Comparison of ENCODE assay signal across 8 cellular contexts in genomic region chr3:51501833-51502561, GRCh38. TPM values are rescaled to one million over a fixed set of nuclear protein-coding genes. Genes with fewer than 3 reads are reported as not detected.
A peak's percentile ranks its signal among the peaks of the same experiment; 100 is the strongest.
DNase-seq lines count a peak whose midpoint lies in the region; ATAC-seq and TF ChIP-seq lines count a peak whose summit lies in the region.

No MANE protein-coding gene starts in this region.

- no peak for ATAC-seq in gastroesophageal sphincter
- no peak for ATAC-seq in thoracic aorta (ENCODE audit: insufficient number of reproducible peaks, low FRiP score, low read depth)
- ATAC-seq in HG02981 (IDR thresholded peaks at IDR 0.05; ENCODE audit: unreplicated experiment) = no peak

- peak overlapping the region; percentile 64 for H2AFZ ChIP-seq in osteoblast (ENCODE audit: low read length)

- H3K36me3 ChIP-seq in gastroesophageal sphincter (no peaks in the 10 kb centered on the region), osteoblast (ENCODE audit: insufficient read depth, low read length) (no peaks in the 10 kb centered on the region), thoracic aorta (no peaks in the 10 kb centered on the region)

- H3K4me1 ChIP-seq in gastroesophageal sphincter (peaks cover 0 to 25% (median 0%) of the 10 kb centered on the region in 3 donors), osteoblast (ENCODE audit: insufficient read depth, low read length) (peaks cover 8% of the 10 kb centered on the region), thoracic aorta (ENCODE audit: control insufficient read depth in 1 of 2, low read depth in 2 of 2) (peaks cover 3 to 6% of the 10 kb centered on the region in 2 donors)

- WGBS in gastroesophageal sphincter (ENCODE audit: low coverage in 1 of 2), 2 donors = 0 to 11% methylated on average over 1 to 5 of the region's 6 CpGs

- no peak for TF ChIP-seq EP300 in gastroesophageal sphincter (IDR thresholded peaks at IDR 0.05)

- peak; percentile 98 for TF ChIP-seq CTCF in GM10266 (IDR thresholded peaks at IDR 0.05; ENCODE audit: control insufficient read depth, insufficient read depth, low read depth, missing control alignments)
- peak in 3 of 4 experiments; percentile 93 to 96 (median 94) for TF ChIP-seq CTCF in gastroesophageal sphincter (IDR thresholded peaks at IDR 0.05)
- peak; percentile 87 for TF ChIP-seq CTCF in osteoblast (IDR thresholded peaks at IDR 0.05; ENCODE audit: extremely low read depth, low read depth, low read length)
- peak; percentile 94 for TF ChIP-seq CTCF in thoracic aorta (IDR thresholded peaks at IDR 0.05)

- no peak for TF ChIP-seq POLR2A in gastroesophageal sphincter (IDR thresholded peaks at IDR 0.05)

- DNase-seq in GM10266 (ENCODE audit: extremely low spot score) (peak; percentile 59), SHP77 treated with DMSO at 0.1 percent for 48 hours (lab: John Stamatoyannopoulos, UW) (peak; percentile 9), activated gamma-delta T cell treated with Interleukin-2 at 50 U/mL for 16 hours (peak; percentile 78), osteoblast (ENCODE audit: insufficient read length, low spot score, missing footprints) (peak; percentile 86), thoracic aorta (ENCODE audit: low spot score) (peak; percentile 36)
- DNase-seq in Jurkat, Clone E6-1 (ENCODE audit: low read depth, low spot score) = peak; percentile 71

- no peaks in the 10 kb centered on the region for H3K9me3 ChIP-seq in gastroesophageal sphincter
- no peaks in the 10 kb centered on the region for H3K9me3 ChIP-seq in osteoblast (ENCODE audit: low read depth, low read length)
- H3K9me3 ChIP-seq in thoracic aorta = no peaks in the 10 kb centered on the region

- H3K4me3 ChIP-seq in Jurkat, Clone E6-1 (ENCODE audit: low read length) = no peak overlapping the region
- H3K4me3 ChIP-seq in gastroesophageal sphincter (no peak overlapping the region), osteoblast (ENCODE audit: insufficient read depth, low read length) (no peak overlapping the region), thoracic aorta (no peak overlapping the region)

- peaks cover 18% of the 10 kb centered on the region for H3K79me2 ChIP-seq in osteoblast (ENCODE audit: insufficient read depth, low read length)

- H3K27me3 ChIP-seq in gastroesophageal sphincter = no peaks in the 10 kb centered on the region
- H3K27me3 ChIP-seq in osteoblast (ENCODE audit: insufficient read depth, low read length) = no peaks in the 10 kb centered on the region
- H3K27me3 ChIP-seq in thoracic aorta (replicated peaks; ENCODE audit: insufficient read depth) = no peaks in the 10 kb centered on the region

- peaks cover 6% of the 10 kb centered on the region for H4K20me1 ChIP-seq in osteoblast (ENCODE audit: insufficient read depth, low read length)

- peak overlapping the region in 1 of 4 donors; percentile 100 for H3K27ac ChIP-seq in gastroesophageal sphincter
- no peak overlapping the region for H3K27ac ChIP-seq in osteoblast (ENCODE audit: low read depth, low read length)
- peak overlapping the region in 1 of 2 donors; percentile 10 for H3K27ac ChIP-seq in thoracic aorta

- H3K4me2 ChIP-seq in osteoblast (ENCODE audit: insufficient read depth, low read length) = no peak overlapping the region

RNA-seq across cellular contexts. Expression of gene DCAF1, which starts 2.2 kb away (rescaled TPM):
- polyA plus RNA-seq in Jurkat, Clone E6-1 (2012; ENCODE audit: insufficient read depth, insufficient read length) = 32.0 TPM
- total RNA-seq in gastroesophageal sphincter (10 to 100 TPM; 20.2 to 24.9 (median 22.3) TPM), osteoblast (12.1 and 13.0 TPM in 2 replicates), thoracic aorta (10 to 100 TPM; 12.6 to 28.8 TPM)

RNA-seq across cellular contexts. Expression of gene RAD54L2, which starts 36.5 kb away (rescaled TPM):
- polyA plus RNA-seq in Jurkat, Clone E6-1 (2012; ENCODE audit: insufficient read depth, insufficient read length) = 8.9 TPM
- total RNA-seq in gastroesophageal sphincter (10 to 100 TPM; 14.5 to 28.6 (median 26.5) TPM), osteoblast (22.7 and 23.2 TPM in 2 replicates), thoracic aorta (10 to 100 TPM; 41.8 to 42.2 TPM)

Comparison
In these comparisons a context has a peak if more than half of its experiments do, and no peak if none do; other contexts are left out.
1. DNase-seq: peak in every context shown above with its lines; median percentile 86 in osteoblast; 78 in activated gamma-delta T cell treated with Interleukin-2 at 50 U/mL for 16 hours; 71 in Jurkat, Clone E6-1; 59 in GM10266; 36 in thoracic aorta; 9 in SHP77 treated with DMSO at 0.1 percent for 48 hours.